ENCODE assay signal across 16 cellular contexts in genomic region chr7:66356277-66356721, GRCh38.
DNase-seq lines count a peak whose midpoint lies in the region; ATAC-seq and TF ChIP-seq lines count a peak whose summit lies in the region.
"Had no signal": no experiment of that assay in that cellular context is flagged by ENCODE, and none has a peak within 500 bp of the region (broad histone marks: within the 10 kb centered on the region; RNA-seq: fewer than 3 reads in every experiment).

No MANE protein-coding gene starts in this region.

- no peak for ATAC-seq in HG03159 (IDR thresholded peaks at IDR 0.05; ENCODE audit: unreplicated experiment)
- ATAC-seq: activated CD8-positive, alpha-beta T cell treated with anti-CD3 and anti-CD28 coated beads, Interleukin-2, amount 10 ng/mL, durations not matched to agents 7 days and 5 days; gastroesophageal sphincter had no signal

- no peaks in the 10 kb centered on the region for H3K9me3 ChIP-seq in H9 (ENCODE audit: control insufficient read depth, low read depth, low read length)
- H3K9me3 ChIP-seq: gastroesophageal sphincter, ovary had no signal

- no peaks in the 10 kb centered on the region for H3K23me2 ChIP-seq in H9 (ENCODE audit: insufficient read length, low read depth, low read length, poor library complexity, severe bottlenecking)

- H3K4me3 ChIP-seq in astrocyte of the cerebellum (ENCODE audit: low read depth, low read length): no peak overlapping the region
- H3K4me3 ChIP-seq: gastroesophageal sphincter, ovary had no signal

- no peaks in the 10 kb centered on the region for H3K79me2 ChIP-seq in H9 (ENCODE audit: insufficient read depth, low read length)

- no peaks in the 10 kb centered on the region; a peak in 1 of 5 replicates for H3K9me3 Mint-ChIP-seq in H9
- H3K9me3 Mint-ChIP-seq: activated T-helper 2 cell treated with anti-CD3 and anti-CD28 coated beads, Interferon-gamma antibody, Interleukin-2, Interleukin-4, amounts not matched to agents 10 μg/mL and 5 μg/mL and 100 μg/mL, durations not matched to agents 14 hours and 24 hours and 36 hours; dendritic cell treated with granulocyte-macrophage colony-stimulating factor and Interleukin-4, amounts not matched to agents 40 ng/mL and 50 ng/mL, for 4 days had no signal

- no peak overlapping the region for H2AK5ac ChIP-seq in H9 (ENCODE audit: insufficient read length, low read length)

- no peak for TF ChIP-seq CTCF in H9 (conservative IDR thresholded peaks at IDR 0.05)
- TF ChIP-seq CTCF in astrocyte of the cerebellum (IDR thresholded peaks at IDR 0.05; ENCODE audit: low read depth, low read length, missing control alignments): no peak

- no peaks in the 10 kb centered on the region for H3K4me1 ChIP-seq in H9 (ENCODE audit: insufficient read depth, low read length)

- H2BK5ac ChIP-seq in H9 (ENCODE audit: insufficient read length, low read length): no peak overlapping the region

- H3K36me3 Mint-ChIP-seq in H9 (ENCODE audit: insufficient read depth in 1 of 3, low read depth in 3 of 3): no peaks in the 10 kb centered on the region; a peak in 1 of 7 replicates

- no peaks in the 10 kb centered on the region for H3K27me3 Mint-ChIP-seq in H9 (ENCODE audit: low read depth)
- H3K27me3 Mint-ChIP-seq: dendritic cell treated with granulocyte-macrophage colony-stimulating factor and Interleukin-4, amounts not matched to agents 40 ng/mL and 50 ng/mL, for 4 days had no signal

- no peak overlapping the region for H3K14ac ChIP-seq in H9 (ENCODE audit: insufficient read depth, low read length)

- no CpG with 5 or more reads among the region's 6 CpGs for WGBS in H9 (ENCODE audit: extremely low coverage, insufficient read length, low lambda C conversion rate)

- H3K56ac ChIP-seq in H9 (ENCODE audit: insufficient read length, low read depth, low read length): no peak overlapping the region

- no peaks in the 10 kb centered on the region for H3K27me3 ChIP-seq in H9 (ENCODE audit: insufficient read depth, low read length)
- H3K27me3 ChIP-seq: gastroesophageal sphincter, ovary had no signal

- H4K20me1 ChIP-seq in H9 (ENCODE audit: control insufficient read depth, insufficient read depth, insufficient read length): no peaks in the 10 kb centered on the region

- H3K18ac ChIP-seq in H9 (ENCODE audit: insufficient read length, low read depth, low read length): no peak overlapping the region

- no peak overlapping the region for H3K4me3 Mint-ChIP-seq in H9
- H3K4me3 Mint-ChIP-seq: activated CD8-positive, alpha-beta T cell treated with anti-CD3 and anti-CD28 coated beads, Interleukin-2, amount 10 ng/mL, durations not matched to agents 7 days and 5 days; dendritic cell treated with granulocyte-macrophage colony-stimulating factor and Interleukin-4, amounts not matched to agents 40 ng/mL and 50 ng/mL, for 4 days had no signal

- no peak overlapping the region for H3K9ac ChIP-seq in H9 (ENCODE audit: extremely low read depth, insufficient read length, low read length)

- H3K4me1 Mint-ChIP-seq in H9: peaks cover 14% of the 10 kb centered on the region in 2 experiments

- no peak overlapping the region for H2BK12ac ChIP-seq in H9 (ENCODE audit: insufficient read length, low read depth, low read length)

- no peak overlapping the region for H2BK120ac ChIP-seq in H9 (ENCODE audit: low read depth, low read length, poor library complexity, severe bottlenecking)

- no peak overlapping the region for H2BK20ac ChIP-seq in H9 (ENCODE audit: low read depth, low read length, poor library complexity, severe bottlenecking)

- in situ Hi-C loops in astrocyte of the cerebellum (cut with HindIII; ENCODE audit: low sequenced_read_pairs): no loop called here

- no peak overlapping the region for H2BK15ac ChIP-seq in H9 (ENCODE audit: low read depth, low read length)

- no peak overlapping the region for H3K4ac ChIP-seq in H9 (ENCODE audit: low read depth, low read length)

- H3K4me2 ChIP-seq in H9 (ENCODE audit: insufficient read depth, insufficient read length, low read length): no peak overlapping the region

- no peaks in the 10 kb centered on the region for H3K79me1 ChIP-seq in H9 (ENCODE audit: insufficient read depth, low read depth, low read length, poor library complexity, severe bottlenecking)

- H4K8ac ChIP-seq in H9 (replicated peaks; ENCODE audit: insufficient read length, low read depth, low read length): no peak overlapping the region

- DNase-seq in H9: no peak
- peak; percentile 11 for DNase-seq in astrocyte of the cerebellum (ENCODE audit: low read depth)
- peak; percentile 97 for DNase-seq in foreskin melanocyte
- DNase-seq in stromal cell of bone marrow (ENCODE audit: low read depth): peak; percentile 34
- DNase-seq in CD1c-positive myeloid dendritic cell (ENCODE audit: extremely low spot score): no peak
- DNase-seq in NCI-H524 treated with DMSO at 0.1 percent for 48 hours (lab: John Stamatoyannopoulos, UW): no peak
- DNase-seq: activated CD8-positive, alpha-beta T cell treated with anti-CD3 and anti-CD28 coated beads, Interleukin-2, amount 10 ng/mL, durations not matched to agents 7 days and 5 days; NCI-H146; NCI-H345; ovary; stimulated activated naive CD4-positive, alpha-beta T cell had no signal

- H3K27ac ChIP-seq in H9 (ENCODE audit: insufficient read length, low read depth, low read length): no peak overlapping the region
- H3K27ac ChIP-seq: gastroesophageal sphincter, HL-60, ovary had no signal

- no peak overlapping the region for H3T11ph ChIP-seq in H9 (ENCODE audit: low read length)

- H2AFZ ChIP-seq in H9 (ENCODE audit: low read length): no peak overlapping the region

- no peak overlapping the region for H4K91ac ChIP-seq in H9 (ENCODE audit: insufficient read length, low read depth, low read length)

- H4K5ac ChIP-seq in H9 (ENCODE audit: insufficient read length, low read depth, low read length): no peak overlapping the region

- no peak overlapping the region for H3K23ac ChIP-seq in H9 (ENCODE audit: insufficient read length, low read depth, low read length)

- H3K27ac Mint-ChIP-seq in H9: peak overlapping the region in 2 of 3 experiments; percentile 55 to 93; a peak in 4 of 7 replicates
- H3K27ac Mint-ChIP-seq: activated CD8-positive, alpha-beta T cell treated with anti-CD3 and anti-CD28 coated beads, Interleukin-2, amount 10 ng/mL, durations not matched to agents 7 days and 5 days; activated T-helper 2 cell treated with anti-CD3 and anti-CD28 coated beads, Interferon-gamma antibody, Interleukin-2, Interleukin-4, amounts not matched to agents 10 μg/mL and 5 μg/mL and 100 μg/mL, durations not matched to agents 14 hours and 24 hours and 36 hours; dendritic cell treated with granulocyte-macrophage colony-stimulating factor and Interleukin-4, amounts not matched to agents 40 ng/mL and 50 ng/mL, for 4 days had no signal

Comparison
In these comparisons a context has a peak if more than half of its experiments do, and no peak if none do; other contexts are left out.
1. DNase-seq: peak in astrocyte of the cerebellum (single experiment), foreskin melanocyte (single experiment) and stromal cell of bone marrow (single experiment); none in H9 (single experiment), CD1c-positive myeloid dendritic cell (single experiment) and NCI-H524 treated with DMSO at 0.1 percent for 48 hours (single experiment).